Comparison of ENCODE assay signal across 16 cellular contexts in the genomic region with DNA sequence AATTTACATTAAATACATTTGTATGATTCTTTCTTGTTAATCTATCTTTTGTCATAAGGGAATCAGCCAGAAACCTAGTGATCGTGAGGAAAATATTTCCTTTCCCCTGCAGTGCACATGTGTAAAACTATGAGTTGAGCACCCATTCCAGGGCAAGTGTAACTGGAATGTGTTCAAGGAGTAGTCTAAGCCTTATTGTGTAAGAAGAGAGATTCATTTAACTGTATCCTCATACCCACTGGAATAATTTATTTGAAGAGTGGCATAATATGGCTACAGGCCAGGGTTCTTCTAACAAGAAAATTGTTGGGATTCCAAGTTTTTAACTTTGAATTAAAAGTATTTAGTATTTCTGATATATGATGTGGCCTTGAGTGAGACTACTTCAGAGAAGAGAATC.
DNase-seq lines count a peak whose midpoint lies in the region; ATAC-seq and TF ChIP-seq lines count a peak whose summit lies in the region.
"Had no signal": no experiment of that assay in that cellular context is flagged by ENCODE, and none has a peak within 500 bp of the region (broad histone marks: within the 10 kb centered on the region; RNA-seq: fewer than 3 reads in every experiment).

No MANE protein-coding gene starts in this region.

- H4K20me1 ChIP-seq in hepatocyte (ENCODE audit: insufficient read depth, poor library complexity, severe bottlenecking), result no peaks in the 10 kb centered on the region

- WGBS in hepatocyte (ENCODE audit: low lambda C conversion rate, missing lambda C conversion rate), result 77% methylated on average over 1 of the region's 1 CpG

- H3K27ac ChIP-seq in hepatocyte (peak overlapping the region; percentile 28), subcutaneous abdominal adipose tissue (ENCODE audit: low read depth, low read length) (peak overlapping the region; percentile 4)
- H3K27ac ChIP-seq: C4-2B had no signal

- H3K4me3 ChIP-seq in AG10803 (ENCODE audit: low read length), result no peak overlapping the region
- no peak overlapping the region for H3K4me3 ChIP-seq in hepatocyte
- H3K4me3 ChIP-seq in subcutaneous abdominal adipose tissue (ENCODE audit: low read depth in 1 of 5, low read length in 5 of 5), result no peak overlapping the region

- H3K4me1 ChIP-seq in hepatocyte (ENCODE audit: insufficient read depth) (peaks cover 5% of the 10 kb centered on the region), subcutaneous abdominal adipose tissue (ENCODE audit: control insufficient read depth in 5 of 5, insufficient read depth in 5 of 5, low read length in 5 of 5) (peaks cover 0 to 14% (median 0%) of the 10 kb centered on the region in 5 donors)
- H3K4me1 ChIP-seq: BE2C had no signal

- no peaks in the 10 kb centered on the region for H3K79me2 ChIP-seq in hepatocyte

- peak; percentile 1 for DNase-seq in AG10803 (ENCODE audit: low read depth)
- peak; percentile 59 for DNase-seq in amniotic epithelial cell (ENCODE audit: low read depth)
- no peak for DNase-seq in hepatocyte (ENCODE audit: low spot score)
- DNase-seq in amniotic stem cell (lab: John Stamatoyannopoulos, UW), result no peak
- DNase-seq in activated gamma-delta T cell (lab: John Stamatoyannopoulos, UW), result no peak
- DNase-seq: BE2C; CD8-positive, alpha-beta T cell; COR-L47; DMS153; DMS79 treated with DMSO at 0.1 percent for 48 hours; EL had no signal

- H3K27me3 ChIP-seq in hepatocyte (no peaks in the 10 kb centered on the region), subcutaneous abdominal adipose tissue (ENCODE audit: control insufficient read depth in 5 of 5, insufficient read depth in 4 of 5, low read length in 5 of 5) (no peaks in the 10 kb centered on the region)
- H3K27me3 ChIP-seq: BE2C had no signal

- H3K4me2 ChIP-seq in hepatocyte, result no peak overlapping the region

- H3K9me3 ChIP-seq in hepatocyte (ENCODE audit: low read depth), result no peaks in the 10 kb centered on the region
- no peaks in the 10 kb centered on the region for H3K9me3 ChIP-seq in subcutaneous abdominal adipose tissue (ENCODE audit: control insufficient read depth in 5 of 5, low read length in 5 of 5)
- H3K9me3 ChIP-seq: BE2C had no signal

- TF ChIP-seq CTCF in AG10803 (conservative IDR thresholded peaks at IDR 0.05; ENCODE audit: low read length) (no peak), hepatocyte (IDR thresholded peaks at IDR 0.05; ENCODE audit: poor library complexity) (no peak)

- no peaks in the 10 kb centered on the region for H3K9me2 ChIP-seq in hepatocyte (replicated peaks; ENCODE audit: insufficient read depth)

- no peak for ATAC-seq in GM18909 (IDR thresholded peaks at IDR 0.05; ENCODE audit: poor library complexity, unreplicated experiment)
- ATAC-seq: CD8-positive, alpha-beta T cell; HCT116; HepG2 had no signal

- H2AFZ ChIP-seq in hepatocyte, result no peak overlapping the region

- no peak overlapping the region for H3K9ac ChIP-seq in subcutaneous abdominal adipose tissue (ENCODE audit: low read length in 5 of 5)

- no peaks in the 10 kb centered on the region for H3K36me3 ChIP-seq in hepatocyte (replicated peaks; ENCODE audit: insufficient read depth, low read depth)
- H3K36me3 ChIP-seq in subcutaneous abdominal adipose tissue (ENCODE audit: control insufficient read depth in 5 of 5, insufficient read depth in 5 of 5, low read length in 5 of 5), result no peaks in the 10 kb centered on the region
- H3K36me3 ChIP-seq: BE2C had no signal

Comparison
In these comparisons a context has a peak if more than half of its experiments do, and no peak if none do; other contexts are left out.
1. DNase-seq: peak in AG10803 (single experiment) and amniotic epithelial cell (single experiment); none in hepatocyte (single experiment), amniotic stem cell (single experiment) and activated gamma-delta T cell (single experiment).